ENCODE assay signal across 9 cellular contexts in the genomic region with DNA sequence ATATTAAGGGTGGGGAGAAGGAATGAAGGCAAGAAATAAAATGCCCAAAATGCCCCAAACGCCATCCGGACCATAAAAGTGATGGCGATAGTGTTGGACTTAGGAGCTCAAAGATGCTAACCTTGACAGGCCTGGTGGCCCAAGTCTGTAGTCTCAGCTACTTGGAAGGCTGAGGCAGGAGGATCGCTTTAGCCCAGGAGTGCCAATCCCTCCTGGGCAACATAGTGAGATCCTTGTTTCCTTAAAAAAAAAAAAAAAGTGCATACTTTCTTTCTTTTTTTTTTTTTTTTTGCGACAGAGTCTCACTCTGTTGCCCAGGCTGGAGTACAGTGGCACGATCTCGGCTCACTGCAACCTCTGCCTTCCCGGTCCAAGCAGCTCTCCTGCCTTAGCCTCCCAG. TPM values are rescaled to one million over a fixed set of nuclear protein-coding genes. Genes with fewer than 3 reads are reported as not detected.
A peak's percentile ranks its signal among the peaks of the same experiment; 100 is the strongest.
DNase-seq lines count a peak whose midpoint lies in the region; ATAC-seq and TF ChIP-seq lines count a peak whose summit lies in the region.
"Had no signal": no experiment of that assay in that cellular context is flagged by ENCODE, and none has a peak within 500 bp of the region (broad histone marks: within the 10 kb centered on the region; RNA-seq: fewer than 3 reads in every experiment).

No MANE protein-coding gene starts in this region.

- intact Hi-C loops in posterior vena cava (cut with DNase I): no loop called here

- no peaks in the 10 kb centered on the region for H3K27me3 Mint-ChIP-seq in naive thymus-derived CD8-positive, alpha-beta T cell

- H3K27ac Mint-ChIP-seq in naive thymus-derived CD8-positive, alpha-beta T cell: peak overlapping the region in 5 of 10 donors; percentile 26 to 89 (median 71)

- H3K27ac ChIP-seq in BLaER1: no peak overlapping the region

- POLR2A ChIA-PET in naive thymus-derived CD8-positive, alpha-beta T cell (lab: Charles Lee): interaction anchor here (1.2 to 2.5 kb wide), 3 partner anchors 16 to 131 kb away, joined by 4 to 11 read pairs (median 4); partner anchors contain the start of gene MRI1

- H3K4me3 ChIP-seq in BLaER1 (peak overlapping the region; percentile 68), cardiac fibroblast (replicated peaks in 1 of 2; ENCODE audit: low read depth in 2 of 2, low read length in 2 of 2) (peak overlapping the region; percentile 62 to 68)
- H3K4me3 ChIP-seq in Jurkat, Clone E6-1 (ENCODE audit: low read length): peak overlapping the region; percentile 88
- H3K4me3 ChIP-seq: mucosa of descending colon had no signal

- H3K4me2 ChIP-seq in BLaER1: peak overlapping the region; percentile 98

- TF ChIP-seq CTCF in cardiac fibroblast (IDR thresholded peaks at IDR 0.05; ENCODE audit: low read depth, low read length): no peak

- H3K36me3 ChIP-seq in BLaER1: no peaks in the 10 kb centered on the region

- H3K27me3 ChIP-seq in BLaER1: no peaks in the 10 kb centered on the region

- H3K36me3 Mint-ChIP-seq in naive thymus-derived CD8-positive, alpha-beta T cell: no peaks in the 10 kb centered on the region

- peak overlapping the region; percentile 83 to 96 (median 92) for H3K4me3 Mint-ChIP-seq in naive thymus-derived CD8-positive, alpha-beta T cell

- H3K9me3 Mint-ChIP-seq in naive thymus-derived CD8-positive, alpha-beta T cell: no peaks in the 10 kb centered on the region

- H4K20me1 ChIP-seq in BLaER1: no peaks in the 10 kb centered on the region

- H3K4me1 ChIP-seq in BLaER1: peaks cover 19% of the 10 kb centered on the region

- H3K4me1 Mint-ChIP-seq in naive thymus-derived CD8-positive, alpha-beta T cell: peaks cover 4 to 21% (median 12%) of the 10 kb centered on the region in 4 donors

- no peak for ATAC-seq in naive thymus-derived CD8-positive, alpha-beta T cell
- ATAC-seq in HG02571 (IDR thresholded peaks at IDR 0.05; ENCODE audit: unreplicated experiment): no peak

- no peak for DNase-seq in Jurkat, Clone E6-1 (ENCODE audit: low read depth, low spot score)
- DNase-seq in cardiac fibroblast (ENCODE audit: low read depth in 2 of 2) (no peak), posterior vena cava (ENCODE audit: low spot score) (no peak), iPS-NIHi7 (ENCODE audit: extremely low spot score) (no peak)
- no peak for DNase-seq in naive thymus-derived CD8-positive, alpha-beta T cell
- no peak for DNase-seq in stimulated activated naive CD4-positive, alpha-beta T cell treated with Interleukin-2 at 50 U/mL for 16 hours (lab: John Stamatoyannopoulos, UW)
- DNase-seq: mucosa of descending colon had no signal

- no peaks in the 10 kb centered on the region for H3K9me3 ChIP-seq in BLaER1
- H3K9me3 ChIP-seq: mucosa of descending colon had no signal

- H3K9ac ChIP-seq in BLaER1: peak overlapping the region; percentile 84

RNA-seq across cellular contexts. Expression of gene MRI1, which starts 32.0 kb away (rescaled TPM):
- polyA plus RNA-seq in Jurkat, Clone E6-1 (2012; ENCODE audit: insufficient read depth, insufficient read length): 13.8 TPM
- 10 to 100 TPM; 83.3 to 85.1 TPM for total RNA-seq in naive thymus-derived CD8-positive, alpha-beta T cell
- 10 to 100 TPM in 2 of 3 donors, 1 to 10 TPM in 1; 6.4 to 15.5 (median 11.6) TPM for polyA plus RNA-seq in naive thymus-derived CD8-positive, alpha-beta T cell
- 10 to 100 TPM; 19.6 to 21.3 TPM for total RNA-seq in posterior vena cava

RNA-seq across cellular contexts. Expression of gene C19orf53, which starts 41.9 kb away (rescaled TPM):
- polyA plus RNA-seq in Jurkat, Clone E6-1 (2012; ENCODE audit: insufficient read depth, insufficient read length): 294 TPM
- total RNA-seq in naive thymus-derived CD8-positive, alpha-beta T cell: 10 to 100 TPM; 74.1 to 80.0 TPM
- 100 to 1,000 TPM; 248 to 324 (median 278) TPM for polyA plus RNA-seq in naive thymus-derived CD8-positive, alpha-beta T cell
- total RNA-seq in posterior vena cava: 10 to 100 TPM; 54.8 to 63.4 TPM
